ENCODE assay signal across 9 cellular contexts in genomic region chr1:94961994-94962744, GRCh38. TPM values are rescaled to one million over a fixed set of nuclear protein-coding genes. Genes with fewer than 3 reads are reported as not detected.
DNase-seq lines count a peak whose midpoint lies in the region; ATAC-seq and FAIRE-seq lines count a peak whose summit lies in the region.
"Had no signal": no experiment of that assay in that cellular context is flagged by ENCODE, and none has a peak within 500 bp of the region (broad histone marks: within the 10 kb centered on the region; RNA-seq: fewer than 3 reads in every experiment).

No MANE protein-coding gene starts in this region.

- H3K9me3 Mint-ChIP-seq in activated CD4-positive, alpha-beta memory T cell treated with anti-CD3 and anti-CD28 coated beads for 36 hours = no peaks in the 10 kb centered on the region

- H3K27me3 Mint-ChIP-seq in activated CD4-positive, alpha-beta memory T cell treated with anti-CD3 and anti-CD28 coated beads for 36 hours = no peaks in the 10 kb centered on the region

- H3K9ac ChIP-seq in stomach smooth muscle (ENCODE audit: low read length in 2 of 2) = peak overlapping the region in 1 of 2 donors; percentile 65

- intact Hi-C loops in activated CD4-positive, alpha-beta memory T cell treated with anti-CD3 and anti-CD28 coated beads for 36 hours (cut with micrococcal nuclease) = loop anchor here (5.0 to 10.0 kb wide), 2 partner anchors 80 to 273 kb away; partner anchors contain the start of gene RWDD3
- intact Hi-C loops in posterior cingulate gyrus (cut with DNase I) = loop anchor here (10.0 kb wide), 1 partner anchor 53 kb away; no protein-coding TSS in a partner anchor

- H3K27me3 ChIP-seq in stomach smooth muscle (ENCODE audit: control insufficient read depth in 1 of 2, insufficient read depth in 2 of 2, low read length in 2 of 2) = no peaks in the 10 kb centered on the region

- POLR2A ChIA-PET in activated CD4-positive, alpha-beta memory T cell treated with anti-CD3 and anti-CD28 coated beads for 36 hours (lab: Charles Lee) = no interaction called here

- no peaks in the 10 kb centered on the region for H3K9me3 ChIP-seq in stomach smooth muscle (ENCODE audit: control insufficient read depth in 2 of 2, low read length in 2 of 2)

- CTCF ChIA-PET in activated CD4-positive, alpha-beta memory T cell treated with anti-CD3 and anti-CD28 coated beads for 36 hours (lab: Charles Lee) = interaction anchor here (0.8 kb wide), 1 partner anchor 81 kb away, joined by 3 read pairs; no protein-coding TSS in a partner anchor

- no peak for ATAC-seq in GM18498 (IDR thresholded peaks at IDR 0.05; ENCODE audit: unreplicated experiment)

- H3K4me3 Mint-ChIP-seq in activated CD4-positive, alpha-beta memory T cell treated with anti-CD3 and anti-CD28 coated beads for 36 hours = peak overlapping the region; percentile 83

- no peaks in the 10 kb centered on the region for H3K4me1 ChIP-seq in stomach smooth muscle (ENCODE audit: control insufficient read depth, insufficient read depth, low read length)

- H3K36me3 Mint-ChIP-seq in activated CD4-positive, alpha-beta memory T cell treated with anti-CD3 and anti-CD28 coated beads for 36 hours = no peaks in the 10 kb centered on the region

- peaks cover 6% of the 10 kb centered on the region for H3K4me1 Mint-ChIP-seq in activated CD4-positive, alpha-beta memory T cell treated with anti-CD3 and anti-CD28 coated beads for 36 hours (ENCODE audit: low read depth)

- H3K4me3 ChIP-seq in stomach smooth muscle (ENCODE audit: low read length in 2 of 2) = peak overlapping the region; percentile 55 to 57

- H3K36me3 ChIP-seq in stomach smooth muscle (ENCODE audit: control insufficient read depth in 2 of 2, insufficient read depth in 2 of 2, low read length in 2 of 2) = no peaks in the 10 kb centered on the region

- FAIRE-seq in islet of Langerhans (lab: Jason Lieb, UNC) = peak; percentile 27

- DNase-seq in NCI-H2029 (lab: John Stamatoyannopoulos, UW) (peak; percentile 49), NCI-H2029 treated with DMSO at 0.1 percent for 48 hours (lab: John Stamatoyannopoulos, UW) (no peak), posterior cingulate gyrus (no peak)
- DNase-seq in activated CD4-positive, alpha-beta memory T cell treated with anti-CD3 and anti-CD28 coated beads for 36 hours = no peak
- DNase-seq in stimulated activated naive CD4-positive, alpha-beta T cell (lab: John Stamatoyannopoulos, UW) = no peak
- DNase-seq: NCI-H1105 had no signal

- H3K27ac ChIP-seq in stomach smooth muscle (ENCODE audit: low read length) = no peak overlapping the region

- H3K27ac Mint-ChIP-seq in activated CD4-positive, alpha-beta memory T cell treated with anti-CD3 and anti-CD28 coated beads for 36 hours = peak overlapping the region; percentile 88

RNA-seq across cellular contexts. Expression of gene CNN3, which starts 35.3 kb away (rescaled TPM):
- 1 to 10 TPM; 3.9 to 4.6 TPM for total RNA-seq in activated CD4-positive, alpha-beta memory T cell treated with anti-CD3 and anti-CD28 coated beads for 36 hours
